In genomic region chr2:44715671-44716077, GRCh38 we compare ENCODE assay signal across 8 cellular contexts.
DNase-seq lines count a peak whose midpoint lies in the region; ATAC-seq, FAIRE-seq and TF ChIP-seq lines count a peak whose summit lies in the region.

No MANE protein-coding gene starts in this region.

- H3K27ac Mint-ChIP-seq in type B pancreatic cell: no peak overlapping the region

- DNase-seq in Right ventricle myocardium inferior (ENCODE audit: missing footprints) (no peak), cardiac septum (ENCODE audit: low spot score) (no peak), RCC 7860 (ENCODE audit: low spot score) (peak; percentile 9), globus pallidus (ENCODE audit: low spot score) (peak; percentile 41), type B pancreatic cell (ENCODE audit: extremely low spot score, unreplicated experiment) (no peak), activated gamma-delta T cell (lab: John Stamatoyannopoulos, UW) (no peak), GDM1 (lab: John Stamatoyannopoulos, UW) (no peak)

- H3K36me3 Mint-ChIP-seq in type B pancreatic cell: no peaks in the 10 kb centered on the region

- no peak for FAIRE-seq in RCC 7860 (lab: Jason Lieb, UNC)

- no peaks in the 10 kb centered on the region for H3K9me3 Mint-ChIP-seq in type B pancreatic cell

- peak; percentile 63 for ATAC-seq in Right ventricle myocardium inferior
- ATAC-seq in HG03139 (IDR thresholded peaks at IDR 0.05; ENCODE audit: unreplicated experiment): no peak

- H3K4me1 Mint-ChIP-seq in type B pancreatic cell (ENCODE audit: unreplicated experiment): no peaks in the 10 kb centered on the region

- intact Hi-C loops in Right ventricle myocardium inferior (cut with DNase I) (loop anchor here (5.0 to 10.0 kb wide), 2 partner anchors 161 to 243 kb away; no protein-coding TSS in a partner anchor), cardiac septum (cut with DNase I) (no loop called here)

- no peaks in the 10 kb centered on the region for H3K27me3 Mint-ChIP-seq in type B pancreatic cell

- no peak overlapping the region for H3K4me3 Mint-ChIP-seq in type B pancreatic cell

- peak; percentile 60 for TF ChIP-seq CTCF in type B pancreatic cell (conservative IDR thresholded peaks at IDR 0.05)

Comparison
In these comparisons a context has a peak if more than half of its experiments do, and no peak if none do; other contexts are left out.
1. DNase-seq: peak in RCC 7860 (single experiment) and globus pallidus (single experiment); none in Right ventricle myocardium inferior (single experiment), cardiac septum (single experiment), type B pancreatic cell (single experiment), activated gamma-delta T cell (single experiment) and GDM1 (single experiment).